In genomic region chr3:52004906-52005395, GRCh38 we compare ENCODE assay signal across 1 cellular context.
TF ChIP-seq lines count a peak whose summit lies in the region.

No MANE protein-coding gene starts in this region.

TF ChIP-seq in HCT116, 20 proteins besides CTCF, POLR2A, EP300 and RAD21:
- TF ChIP-seq, protein P1, sequence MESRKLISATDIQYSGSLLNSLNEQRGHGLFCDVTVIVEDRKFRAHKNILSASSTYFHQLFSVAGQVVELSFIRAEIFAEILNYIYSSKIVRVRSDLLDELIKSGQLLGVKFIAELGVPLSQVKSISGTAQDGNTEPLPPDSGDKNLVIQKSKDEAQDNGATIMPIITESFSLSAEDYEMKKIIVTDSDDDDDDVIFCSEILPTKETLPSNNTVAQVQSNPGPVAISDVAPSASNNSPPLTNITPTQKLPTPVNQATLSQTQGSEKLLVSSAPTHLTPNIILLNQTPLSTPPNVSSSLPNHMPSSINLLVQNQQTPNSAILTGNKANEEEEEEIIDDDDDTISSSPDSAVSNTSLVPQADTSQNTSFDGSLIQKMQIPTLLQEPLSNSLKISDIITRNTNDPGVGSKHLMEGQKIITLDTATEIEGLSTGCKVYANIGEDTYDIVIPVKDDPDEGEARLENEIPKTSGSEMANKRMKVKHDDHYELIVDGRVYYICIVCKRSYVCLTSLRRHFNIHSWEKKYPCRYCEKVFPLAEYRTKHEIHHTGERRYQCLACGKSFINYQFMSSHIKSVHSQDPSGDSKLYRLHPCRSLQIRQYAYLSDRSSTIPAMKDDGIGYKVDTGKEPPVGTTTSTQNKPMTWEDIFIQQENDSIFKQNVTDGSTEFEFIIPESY (IDR thresholded peaks at IDR 0.05; ENCODE audit: extremely low read depth, insufficient replicate concordance, low read length): no peak
- no peak for TF ChIP-seq YY1 (IDR thresholded peaks at IDR 0.05; ENCODE audit: extremely low read depth, insufficient replicate concordance, low read depth, low read length)
- no peak for TF ChIP-seq ATF3 (IDR thresholded peaks at IDR 0.05)
- TF ChIP-seq ZFX (IDR thresholded peaks at IDR 0.05): no peak
- no peak for TF ChIP-seq TCF7L2 (IDR thresholded peaks at IDR 0.05; ENCODE audit: borderline replicate concordance, extremely low read depth, insufficient read depth, insufficient read length)
- TF ChIP-seq SP1 (IDR thresholded peaks at IDR 0.05; ENCODE audit: low read depth): no peak
- no peak for TF ChIP-seq EZH2phosphoT487 (IDR thresholded peaks at IDR 0.05; ENCODE audit: borderline replicate concordance)
- TF ChIP-seq EGR1 (IDR thresholded peaks at IDR 0.05; ENCODE audit: low read depth): no peak
- TF ChIP-seq POLR2AphosphoS5 (IDR thresholded peaks at IDR 0.05; ENCODE audit: low read depth, low read length): no peak
- TF ChIP-seq CBX3 (IDR thresholded peaks at IDR 0.05; ENCODE audit: low read depth): no peak
- no peak for TF ChIP-seq MAX (IDR thresholded peaks at IDR 0.05)
- TF ChIP-seq CEBPB (IDR thresholded peaks at IDR 0.05; ENCODE audit: low read depth): no peak
- no peak for TF ChIP-seq SIN3A (IDR thresholded peaks at IDR 0.05; ENCODE audit: low read depth)
- TF ChIP-seq JUND (IDR thresholded peaks at IDR 0.05): no peak
- no peak for TF ChIP-seq FOSL1 (IDR thresholded peaks at IDR 0.05; ENCODE audit: low read depth)
- no peak for TF ChIP-seq ZNF274 (IDR thresholded peaks at IDR 0.05; ENCODE audit: low read depth, low read length)
